17 cellular contexts compared by ENCODE assay signal in the genomic region with DNA sequence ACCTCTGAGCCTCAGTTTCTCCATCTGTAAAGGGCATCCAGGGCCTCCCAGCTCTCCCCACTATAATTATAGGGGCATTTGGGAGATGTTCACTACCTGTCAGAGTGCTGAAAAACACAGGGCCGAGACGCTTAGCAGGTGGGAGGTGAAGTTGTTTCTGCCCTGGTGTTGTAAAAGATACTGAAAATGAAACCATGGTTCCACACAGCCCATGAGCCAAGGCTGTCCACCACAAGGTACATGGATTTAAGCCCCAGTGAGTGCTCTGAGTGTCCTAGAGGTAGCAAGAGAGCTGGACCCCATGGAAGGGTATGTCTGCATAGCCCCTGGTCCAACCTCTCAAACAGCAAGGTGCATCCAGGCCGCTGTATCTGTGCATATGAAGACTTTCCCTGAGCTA.
"Had no signal": no experiment of that assay in that cellular context is flagged by ENCODE, and none has a peak within 500 bp of the region (broad histone marks: within the 10 kb centered on the region; RNA-seq: fewer than 3 reads in every experiment).

No MANE protein-coding gene starts in this region.

- FAIRE-seq: TTC549 had no signal

- DNase-seq: activated B cell treated with CpG ODN at 0.5 μM for 24 hours; activated CD4-positive, alpha-beta T cell treated with anti-CD3 and anti-CD28 coated beads, Interleukin-2, amount 10 ng/mL, durations not matched to agents 24 days and 14 days; activated naive CD4-positive, alpha-beta T cell treated with anti-CD3 and anti-CD28 coated beads, Interleukin-2, amount 50 U/mL, for 16 hours; activated T-cell treated with anti-CD3 and anti-CD28 coated beads for 4 hours; adrenal gland; body of pancreas; effector memory CD4-positive, alpha-beta T cell; gastrocnemius medialis; left ventricle myocardium superior; nephron progenitor cell; sigmoid colon; stimulated activated naive CD8-positive, alpha-beta T cell treated with anti-CD3 and anti-CD28 coated beads, Interleukin-15, amount 100 ng/mL, for 72 hours; testis; upper lobe of right lung had no signal

- H3K4me3 Mint-ChIP-seq: activated B cell treated with CpG ODN at 0.5 μM for 24 hours; activated CD4-positive, alpha-beta T cell treated with anti-CD3 and anti-CD28 coated beads, Interleukin-2, amount 10 ng/mL, durations not matched to agents 24 days and 14 days; central memory CD8-positive, alpha-beta T cell; nephron progenitor cell; stimulated activated naive CD8-positive, alpha-beta T cell treated with anti-CD3 and anti-CD28 coated beads, Interleukin-15, amount 100 ng/mL, for 72 hours had no signal

- H3K4me3 ChIP-seq: adrenal gland, body of pancreas, gastrocnemius medialis, sigmoid colon, testis, upper lobe of right lung had no signal

- H3K27ac ChIP-seq: adrenal gland, body of pancreas, epithelial cell of prostate, gastrocnemius medialis, sigmoid colon, testis, upper lobe of right lung had no signal

- ATAC-seq: body of pancreas; gastrocnemius medialis; left ventricle myocardium superior; stimulated activated naive CD8-positive, alpha-beta T cell treated with anti-CD3 and anti-CD28 coated beads, Interleukin-15, amount 100 ng/mL, for 72 hours; upper lobe of right lung had no signal

- H3K36me3 ChIP-seq: adrenal gland, gastrocnemius medialis, sigmoid colon, upper lobe of right lung had no signal

- H3K9me3 ChIP-seq: body of pancreas, gastrocnemius medialis, sigmoid colon, testis, upper lobe of right lung had no signal

- H3K9me3 Mint-ChIP-seq: activated CD4-positive, alpha-beta T cell treated with anti-CD3 and anti-CD28 coated beads, Interleukin-2, amount 10 ng/mL, durations not matched to agents 24 days and 14 days; central memory CD8-positive, alpha-beta T cell; nephron progenitor cell had no signal

- H3K4me1 ChIP-seq: adrenal gland, body of pancreas, sigmoid colon, testis, upper lobe of right lung had no signal

- H3K27ac Mint-ChIP-seq: activated B cell treated with CpG ODN at 0.5 μM for 24 hours; activated CD4-positive, alpha-beta T cell treated with anti-CD3 and anti-CD28 coated beads, Interleukin-2, amount 10 ng/mL, durations not matched to agents 24 days and 14 days; nephron progenitor cell had no signal

- H3K27me3 ChIP-seq: adrenal gland, body of pancreas, gastrocnemius medialis, sigmoid colon, testis, upper lobe of right lung had no signal

- H3K27me3 Mint-ChIP-seq: activated B cell treated with CpG ODN at 0.5 μM for 24 hours; stimulated activated naive CD8-positive, alpha-beta T cell treated with anti-CD3 and anti-CD28 coated beads, Interleukin-15, amount 100 ng/mL, for 72 hours had no signal
